Comparison of ENCODE assay signal across 8 cellular contexts in the genomic region with DNA sequence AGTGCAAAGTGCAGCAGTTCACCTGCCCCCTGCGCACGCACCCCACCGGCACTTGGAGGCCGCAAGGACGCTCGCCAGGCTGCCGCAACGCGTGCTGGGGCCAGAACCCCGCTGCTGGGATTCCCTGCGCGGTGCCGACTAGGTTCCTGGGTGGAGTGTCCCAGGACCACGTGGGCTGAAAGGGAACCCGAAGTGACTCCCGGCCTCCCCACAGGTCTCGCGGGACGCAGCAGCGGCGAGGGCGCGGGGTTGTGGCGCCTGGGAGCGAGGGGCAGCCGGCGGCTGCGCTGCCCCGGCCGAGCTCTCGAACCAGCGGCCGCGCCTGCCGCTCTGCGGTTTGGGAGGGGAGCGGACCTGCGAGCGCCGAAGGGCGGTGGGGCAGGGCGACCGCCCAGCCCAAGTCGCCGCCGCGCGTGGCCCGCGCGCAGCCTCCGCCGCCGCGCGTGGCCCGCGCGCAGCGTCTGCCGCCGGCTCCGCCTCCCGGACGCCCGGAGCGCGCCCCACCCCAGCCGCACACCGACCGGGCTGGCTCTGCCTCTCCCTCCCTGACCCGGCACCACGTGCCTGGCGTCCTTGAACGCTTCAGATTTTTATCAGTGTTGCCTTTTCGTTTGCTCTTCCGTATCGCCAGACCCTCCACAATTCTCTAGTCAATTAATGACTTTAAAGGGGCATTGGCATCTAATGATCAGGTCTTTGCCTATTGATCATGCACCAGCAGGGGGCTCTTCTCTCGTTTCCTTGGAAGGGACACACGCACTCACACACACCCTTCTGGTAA. TPM values are rescaled to one million over a fixed set of nuclear protein-coding genes. Genes with fewer than 3 reads are reported as not detected.
DNase-seq lines count a peak whose midpoint lies in the region; ATAC-seq and TF ChIP-seq lines count a peak whose summit lies in the region.

A gene (minus strand): TSS at position 475 of the 781 bp plus-strand sequence. CDS start 2,230 bp downstream, outside the sequence.

- H3K36me3 Mint-ChIP-seq in brain (no peaks in the 10 kb centered on the region), immature natural killer cell (no peaks in the 10 kb centered on the region)

- peak within 1 kb of the TSS; percentile 76 to 95 (median 94) for H3K27ac Mint-ChIP-seq in brain
- H3K27ac Mint-ChIP-seq in immature natural killer cell, result peak within 1 kb of the TSS in 4 of 6 donors; percentile 62 to 74 (median 69)

- H3K9me3 Mint-ChIP-seq in brain, result peaks cover 0 to 3% (median 0%) of the 10 kb centered on the region in 5 experiments
- no peaks in the 10 kb centered on the region for H3K9me3 Mint-ChIP-seq in immature natural killer cell

- ATAC-seq in HG02763 (IDR thresholded peaks at IDR 0.05; ENCODE audit: unreplicated experiment), result peak; percentile 97

- H3K27me3 Mint-ChIP-seq in brain (peaks cover 46% of the 10 kb centered on the region), immature natural killer cell (ENCODE audit: low read depth in 3 of 3) (peaks cover 4 to 6% (median 5%) of the 10 kb centered on the region in 3 donors)

- peak; percentile 55 to 71 for TF ChIP-seq CTCF in brain (conservative IDR thresholded peaks at IDR 0.05)

- DNase-seq in NCI-H1436 (lab: John Stamatoyannopoulos, UW), result peak; percentile 37
- DNase-seq in NCI-H1436 treated with DMSO at 0.1 percent for 48 hours (lab: John Stamatoyannopoulos, UW), result no peak
- peak; percentile 15 for DNase-seq in NCI-H128 (lab: John Stamatoyannopoulos, UW; ENCODE audit: unreplicated experiment)
- peak; percentile 64 for DNase-seq in UCSD-AML1 (lab: John Stamatoyannopoulos, UW; ENCODE audit: unreplicated experiment)
- DNase-seq in immature natural killer cell, result peak; percentile 23 to 47 (median 47)
- peak; percentile 70 for DNase-seq in stimulated activated CD4-positive, alpha-beta T cell treated with anti-CD3 and anti-CD28 coated beads, Interleukin-12 subunit alpha, Interleukin-12 subunit beta, amount 100 ng/mL, for 4 hours

- peak within 1 kb of the TSS; percentile 90 to 99 (median 95) for H3K4me3 Mint-ChIP-seq in brain
- H3K4me3 Mint-ChIP-seq in immature natural killer cell, result peak within 1 kb of the TSS; percentile 90 to 99 (median 97)

- H3K4me1 Mint-ChIP-seq in brain (peaks cover 45% of the 10 kb centered on the region), immature natural killer cell (peaks cover 8% of the 10 kb centered on the region in 2 donors)

RNA-seq across cellular contexts. Expression of the gene that starts here (rescaled TPM):
- polyA plus RNA-seq in brain (ENCODE audit: insufficient read depth, low read depth, low replicate concordance) (0.58 TPM), immature natural killer cell (1 to 10 TPM in 2 of 3 donors, not detected in 1; 1.1 to 2.8 TPM)
